In genomic region chr11:3723014-3723708, GRCh38 we compare ENCODE assay signal across 10 cellular contexts. TPM values are rescaled to one million over a fixed set of nuclear protein-coding genes. Genes with fewer than 3 reads are reported as not detected.
DNase-seq lines count a peak whose midpoint lies in the region; ATAC-seq and TF ChIP-seq lines count a peak whose summit lies in the region.
"Had no signal": no experiment of that assay in that cellular context is flagged by ENCODE, and none has a peak within 500 bp of the region (broad histone marks: within the 10 kb centered on the region; RNA-seq: fewer than 3 reads in every experiment).

No MANE protein-coding gene starts in this region.

- peaks cover 100% of the 10 kb centered on the region for H3K36me3 Mint-ChIP-seq in stimulated activated effector memory CD8-positive, alpha-beta T cell treated with anti-CD3 and anti-CD28 coated beads, Interleukin-12 subunit alpha, Interleukin-12 subunit beta, amount 100 ng/mL, for 72 hours

- no peak for TF ChIP-seq CTCF in uterus (IDR thresholded peaks at IDR 0.05)

- H3K9me3 Mint-ChIP-seq in stimulated activated effector memory CD8-positive, alpha-beta T cell treated with anti-CD3 and anti-CD28 coated beads, Interleukin-12 subunit alpha, Interleukin-12 subunit beta, amount 100 ng/mL, for 72 hours, result no peaks in the 10 kb centered on the region
- H3K9me3 Mint-ChIP-seq: activated naive CD4-positive, alpha-beta T cell treated with anti-CD3 and anti-CD28 coated beads, Interleukin-2, amount 10 ng/mL, durations not matched to agents 7 days and 5 days; naive B cell had no signal

- no peak overlapping the region for H3K27ac Mint-ChIP-seq in stimulated activated effector memory CD8-positive, alpha-beta T cell treated with anti-CD3 and anti-CD28 coated beads, Interleukin-12 subunit alpha, Interleukin-12 subunit beta, amount 100 ng/mL, for 72 hours
- H3K27ac Mint-ChIP-seq: activated naive CD4-positive, alpha-beta T cell treated with anti-CD3 and anti-CD28 coated beads, Interleukin-2, amount 10 ng/mL, durations not matched to agents 7 days and 5 days; naive B cell had no signal

- no peak for TF ChIP-seq POLR2A in uterus (IDR thresholded peaks at IDR 0.05)

- H3K27me3 ChIP-seq in uterus, result no peaks in the 10 kb centered on the region

- peak overlapping the region; percentile 16 for H3K27ac ChIP-seq in uterus

- intact Hi-C loops in uterus (cut with DNase I; ENCODE audit: low total_unique reads), result no loop called here

- no peak overlapping the region for H3K4me3 ChIP-seq in uterus

- H3K9me3 ChIP-seq in uterus, result peaks cover 0 to 5% of the 10 kb centered on the region in 2 donors

- no peaks in the 10 kb centered on the region for H3K4me1 Mint-ChIP-seq in stimulated activated effector memory CD8-positive, alpha-beta T cell treated with anti-CD3 and anti-CD28 coated beads, Interleukin-12 subunit alpha, Interleukin-12 subunit beta, amount 100 ng/mL, for 72 hours
- H3K4me1 Mint-ChIP-seq: activated naive CD4-positive, alpha-beta T cell treated with anti-CD3 and anti-CD28 coated beads, Interleukin-2, amount 10 ng/mL, durations not matched to agents 7 days and 5 days had no signal

- peak; percentile 54 for DNase-seq in HPDE6-E6E7 (ENCODE audit: extremely low spot score)
- peak; percentile 39 to 69 for DNase-seq in SW 1271 (lab: John Stamatoyannopoulos, UW)
- peak; percentile 18 for DNase-seq in glomerular endothelial cell (ENCODE audit: extremely low read depth, low read depth, low spot score)
- peak in 1 of 2 donors; percentile 28 for DNase-seq in uterus
- no peak for DNase-seq in DMS 273 (lab: John Stamatoyannopoulos, UW; ENCODE audit: unreplicated experiment)
- DNase-seq in NCI-H524 (lab: John Stamatoyannopoulos, UW), result no peak
- DNase-seq in stimulated activated effector memory CD8-positive, alpha-beta T cell treated with anti-CD3 and anti-CD28 coated beads, Interleukin-12 subunit alpha, Interleukin-12 subunit beta, amount 100 ng/mL, for 72 hours (ENCODE audit: low spot score in 2 of 2), result no peak
- DNase-seq: activated naive CD4-positive, alpha-beta T cell treated with anti-CD3 and anti-CD28 coated beads, Interleukin-2, amount 10 ng/mL, durations not matched to agents 7 days and 5 days; naive B cell; NCI-H446 treated with DMSO at 0.1 percent for 48 hours had no signal

- no peak for ATAC-seq in stimulated activated effector memory CD8-positive, alpha-beta T cell treated with anti-CD3 and anti-CD28 coated beads, Interleukin-12 subunit alpha, Interleukin-12 subunit beta, amount 100 ng/mL, for 72 hours

- no peak overlapping the region for H3K4me3 Mint-ChIP-seq in stimulated activated effector memory CD8-positive, alpha-beta T cell treated with anti-CD3 and anti-CD28 coated beads, Interleukin-12 subunit alpha, Interleukin-12 subunit beta, amount 100 ng/mL, for 72 hours
- H3K4me3 Mint-ChIP-seq: activated naive CD4-positive, alpha-beta T cell treated with anti-CD3 and anti-CD28 coated beads, Interleukin-2, amount 10 ng/mL, durations not matched to agents 7 days and 5 days; naive B cell had no signal

- no peaks in the 10 kb centered on the region for H3K4me1 ChIP-seq in uterus

- H3K36me3 ChIP-seq in uterus, result no peaks in the 10 kb centered on the region

RNA-seq across cellular contexts. Expression of gene CHRNA10, which starts 52.0 kb away (rescaled TPM):
- total RNA-seq in glomerular endothelial cell (0.92 and 1.5 TPM in 2 replicates), uterus (1 to 10 TPM in 1 of 4 donors, under 1 TPM in 1, not detected in 2; 0.76 to 2.2 TPM)

Comparison
In these comparisons a context has a peak if more than half of its experiments do, and no peak if none do; other contexts are left out.
1. DNase-seq: peak in HPDE6-E6E7 (single experiment), SW 1271 (2 of 2) and glomerular endothelial cell (single experiment); none in DMS 273 (single experiment), NCI-H524 (0 of 2) and stimulated activated effector memory CD8-positive, alpha-beta T cell treated with anti-CD3 and anti-CD28 coated beads, Interleukin-12 subunit alpha, Interleukin-12 subunit beta, amount 100 ng/mL, for 72 hours (0 of 2).